ENCODE assay signal across 1 cellular context in genomic region chr22:29553391-29554224, GRCh38.
TF ChIP-seq lines count a peak whose summit lies in the region.

TSS of gene THOC5 (minus strand) at chr22:29553757. CDS start at chr22:29549147, 4,610 bp downstream.

TF ChIP-seq in HepG2, 621 proteins besides CTCF, POLR2A, EP300 and RAD21 (continued from another document and continues in another):
- TF ChIP-seq ZBTB4 (CRISPR knock-in tag; IDR thresholded peaks at IDR 0.05; ENCODE audit: borderline replicate concordance) (peak; percentile 47; the same call in 1 of the 2 replicates), MBD4 (IDR thresholded peaks at IDR 0.05; ENCODE audit: borderline replicate concordance, low read length) (no peak), GZF1 (CRISPR knock-in tag; IDR thresholded peaks at IDR 0.05) (no peak), TEAD2 (CRISPR knock-in tag; IDR thresholded peaks at IDR 0.05) (no peak), ZNF549 (CRISPR knock-in tag; IDR thresholded peaks at IDR 0.05) (no peak), SYNCRIP (IDR thresholded peaks at IDR 0.05; ENCODE audit: insufficient read depth, low read depth, low read length) (no peak), THYN1 (CRISPR knock-in tag; IDR thresholded peaks at IDR 0.05; ENCODE audit: borderline replicate concordance, low read depth) (no peak), REPIN1 (CRISPR knock-in tag; IDR thresholded peaks at IDR 0.05; ENCODE audit: borderline replicate concordance, low read depth) (peak; percentile 83; the same call in 1 of the 2 replicates), RFXANK (CRISPR knock-in tag; IDR thresholded peaks at IDR 0.05) (no peak), ZNF329 (CRISPR knock-in tag; IDR thresholded peaks at IDR 0.05; ENCODE audit: low read depth) (no peak), WIZ (CRISPR knock-in tag; IDR thresholded peaks at IDR 0.05) (no peak), ZNF776 (CRISPR knock-in tag; IDR thresholded peaks at IDR 0.05) (no peak), ZNF788 (CRISPR knock-in tag; IDR thresholded peaks at IDR 0.05; ENCODE audit: borderline replicate concordance) (peak; percentile 83; the same call in 1 of the 2 replicates), ZBTB7B (CRISPR knock-in tag; IDR thresholded peaks at IDR 0.05) (peak; percentile 53; the same call in 1 of the 2 replicates), MTF1 (CRISPR knock-in tag; IDR thresholded peaks at IDR 0.05) (no peak), ZBTB46 (CRISPR knock-in tag; IDR thresholded peaks at IDR 0.05; ENCODE audit: borderline replicate concordance) (no peak), TBP (CRISPR knock-in tag; IDR thresholded peaks at IDR 0.05) (no peak), AFF4 (CRISPR knock-in tag; IDR thresholded peaks at IDR 0.05) (no peak), ERF (CRISPR knock-in tag; IDR thresholded peaks at IDR 0.05) (peak; percentile 94), ZMAT3 (CRISPR knock-in tag; conservative IDR thresholded peaks at IDR 0.05) (no peak), USF2 (IDR thresholded peaks at IDR 0.05; ENCODE audit: low read depth, low read length) (no peak), USF2 (CRISPR knock-in tag; IDR thresholded peaks at IDR 0.05; ENCODE audit: borderline replicate concordance) (peak; percentile 34; the same call in 1 of the 2 replicates), XRCC5 (optimal IDR thresholded peaks at IDR 0.05; ENCODE audit: low read length) (peak; percentile 85), NCOA2 (CRISPR knock-in tag; IDR thresholded peaks at IDR 0.05) (peak; percentile 46), MLX (CRISPR knock-in tag; IDR thresholded peaks at IDR 0.05) (no peak), ZNF577 (CRISPR knock-in tag; IDR thresholded peaks at IDR 0.05; ENCODE audit: borderline replicate concordance, low read depth) (no peak), SAP130 (CRISPR knock-in tag; IDR thresholded peaks at IDR 0.05; ENCODE audit: low read depth) (peak; percentile 98), FIP1L1 (IDR thresholded peaks at IDR 0.05; ENCODE audit: borderline replicate concordance, insufficient read depth, low read depth, low read length) (0 out of 2 replicates have a peak, but pooled peaks have one; percentile 51), PAWR (CRISPR knock-in tag; IDR thresholded peaks at IDR 0.05; ENCODE audit: borderline replicate concordance) (peak; percentile 56; the same call in 1 of the 2 replicates), SMC3 (IDR thresholded peaks at IDR 0.05; ENCODE audit: low read length) (peak; percentile 74), HMG20A (CRISPR knock-in tag; IDR thresholded peaks at IDR 0.05; ENCODE audit: borderline replicate concordance) (no peak), ZNF407 (CRISPR knock-in tag; IDR thresholded peaks at IDR 0.05; ENCODE audit: not compliant biosample characterization) (no peak), MEF2D (CRISPR knock-in tag; IDR thresholded peaks at IDR 0.05) (no peak), ZNF280B (CRISPR knock-in tag; IDR thresholded peaks at IDR 0.05; ENCODE audit: borderline replicate concordance) (peak; percentile 43; the same call in 1 of the 2 replicates), FOXJ3 (CRISPR knock-in tag; IDR thresholded peaks at IDR 0.05; ENCODE audit: borderline replicate concordance) (peak; percentile 46; the same call in 1 of the 2 replicates)
